27 cellular contexts compared by ENCODE assay signal in genomic region chr11:123284454-123284853, GRCh38.
"Had no signal": no experiment of that assay in that cellular context is flagged by ENCODE, and none has a peak within 500 bp of the region (broad histone marks: within the 10 kb centered on the region; RNA-seq: fewer than 3 reads in every experiment).

No MANE protein-coding gene starts in this region.

- DNase-seq: immature natural killer cell; kidney; left colon; left lung; lower lobe of right lung; mammary epithelial cell; naive thymus-derived CD8-positive, alpha-beta T cell; nucleus accumbens; pancreas; posterior cingulate gyrus; retina; right cardiac atrium; stimulated activated CD4-positive, alpha-beta T cell treated with anti-CD3 and anti-CD28 coated beads, Interleukin-12 subunit alpha, Interleukin-12 subunit beta, amount 100 ng/mL, for 4 hours; stimulated activated CD4-positive, alpha-beta T cell treated with anti-CD3 and anti-CD28 coated beads, Interleukin-15, amount 100 ng/mL, for 24 hours; stimulated activated CD4-positive, alpha-beta T cell treated with anti-CD3 and anti-CD28 coated beads, Interleukin-2, amount 100 ng/mL, for 24 hours; stimulated activated CD4-positive, alpha-beta T cell treated with anti-CD3 and anti-CD28 coated beads, Interleukin-4, amount 100 ng/mL, for 1 hour; stimulated activated naive B cell treated with anti-CD40 and anti-IgM and Interleukin-4, amounts not matched to agents 10 μg/mL and 1 μg/mL and 100 μg/mL, for 72 hours; stimulated activated naive CD8-positive, alpha-beta T cell treated with anti-CD3 and anti-CD28 coated beads, Interleukin-15, Interleukin-2, amounts not matched to agents 100 U/mL and 50 U/mL, for 24 hours; stomach; testis; thyroid gland; transverse colon; upper lobe of left lung had no signal

- H3K27ac ChIP-seq: left lung, lower lobe of right lung, pancreas, prostate gland, skin epidermis, stomach, testis, thyroid gland, transverse colon, upper lobe of left lung, vagina had no signal

- H3K4me3 ChIP-seq: left lung, lower lobe of right lung, pancreas, prostate gland, skin epidermis, stomach, testis, thyroid gland, transverse colon, upper lobe of left lung, vagina had no signal

- H3K36me3 ChIP-seq: left lung, lower lobe of right lung, pancreas, prostate gland, stomach, thyroid gland, transverse colon, upper lobe of left lung, vagina had no signal

- ATAC-seq: left colon; left lung; lower lobe of right lung; naive thymus-derived CD8-positive, alpha-beta T cell; pancreas; right cardiac atrium; sciatic nerve; stimulated activated naive B cell treated with anti-CD40 and anti-IgM and Interleukin-4, amounts not matched to agents 10 μg/mL and 1 μg/mL and 100 μg/mL, for 72 hours; stimulated activated naive CD8-positive, alpha-beta T cell treated with anti-CD3 and anti-CD28 coated beads, Interleukin-15, Interleukin-2, amounts not matched to agents 100 U/mL and 50 U/mL, for 24 hours had no signal

- H3K27me3 ChIP-seq: testis, thyroid gland, transverse colon, upper lobe of left lung had no signal

- H3K9me3 ChIP-seq: left lung, lower lobe of right lung, pancreas, prostate gland, testis, thyroid gland, transverse colon, upper lobe of left lung, vagina had no signal

- H3K4me1 ChIP-seq: left lung, lower lobe of right lung, pancreas, prostate gland, stomach, testis, thyroid gland, transverse colon, upper lobe of left lung, vagina had no signal
